ENCODE assay signal across 8 cellular contexts in the genomic region with DNA sequence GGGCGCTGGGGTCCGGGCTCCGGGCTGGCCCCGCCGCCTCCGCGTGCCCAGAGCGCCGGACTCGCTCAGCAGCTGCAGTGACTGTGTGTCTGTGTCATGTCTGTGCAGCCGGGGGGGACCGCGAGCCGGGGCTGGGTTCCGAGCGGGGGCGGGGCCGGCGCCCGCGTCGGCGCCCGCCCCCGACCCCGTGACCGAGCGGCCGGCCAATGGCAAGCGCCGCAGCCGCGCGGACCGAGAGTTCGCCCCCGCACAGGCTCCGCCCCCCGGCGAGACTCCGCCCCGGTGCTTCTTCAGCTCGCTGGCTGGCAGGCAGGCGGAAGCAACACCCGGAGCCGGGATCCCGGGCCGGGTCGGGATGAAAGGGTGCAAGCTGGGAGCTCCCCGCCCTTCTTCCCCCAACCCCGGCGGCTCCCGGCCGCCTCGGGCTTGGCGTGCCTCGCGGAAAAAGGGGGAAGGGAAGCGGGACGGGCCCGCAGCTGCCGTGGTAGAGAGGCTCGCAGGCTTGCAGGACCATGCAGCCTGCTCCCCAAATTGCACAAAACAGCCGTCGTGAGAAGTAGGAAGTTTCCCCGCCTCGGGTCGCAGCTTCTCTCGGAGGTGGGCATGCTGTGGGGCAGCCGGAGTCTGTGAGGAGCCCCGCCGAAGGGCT. TPM values are rescaled to one million over a fixed set of nuclear protein-coding genes. Genes with fewer than 3 reads are reported as not detected.
DNase-seq lines count a peak whose midpoint lies in the region; ATAC-seq and TF ChIP-seq lines count a peak whose summit lies in the region.

No MANE protein-coding gene starts in this region.

- H3K4me3 ChIP-seq in astrocyte of the spinal cord (ENCODE audit: low read depth, low read length), result peak overlapping the region; percentile 49
- peak overlapping the region; percentile 97 for H3K4me3 ChIP-seq in hepatocyte
- peak overlapping the region; percentile 91 for H3K4me3 ChIP-seq in rectal smooth muscle tissue (ENCODE audit: low read length)
- peak overlapping the region; percentile 63 to 68 for H3K4me3 ChIP-seq in uterus

- in situ Hi-C loops in astrocyte of the spinal cord (cut with HindIII; ENCODE audit: low sequenced_read_pairs), result no loop called here

- H3K9me3 ChIP-seq in hepatocyte (ENCODE audit: low read depth) (no peaks in the 10 kb centered on the region), uterus (no peaks in the 10 kb centered on the region)

- H3K27me3 ChIP-seq in hepatocyte, result peaks cover 3% of the 10 kb centered on the region
- H3K27me3 ChIP-seq in rectal smooth muscle tissue (ENCODE audit: control insufficient read depth, insufficient read depth, low read length), result no peaks in the 10 kb centered on the region
- no peaks in the 10 kb centered on the region for H3K27me3 ChIP-seq in uterus

- H3K4me1 ChIP-seq in hepatocyte (ENCODE audit: insufficient read depth) (peaks cover 9% of the 10 kb centered on the region), rectal smooth muscle tissue (ENCODE audit: control insufficient read depth, insufficient read depth, low read length) (peaks cover 19% of the 10 kb centered on the region), uterus (no peaks in the 10 kb centered on the region)

- peak overlapping the region; percentile 98 for H3K4me2 ChIP-seq in hepatocyte

- H3K79me2 ChIP-seq in hepatocyte, result peaks cover 38% of the 10 kb centered on the region

- no peaks in the 10 kb centered on the region for H3K36me3 ChIP-seq in hepatocyte (replicated peaks; ENCODE audit: insufficient read depth, low read depth)
- H3K36me3 ChIP-seq in rectal smooth muscle tissue (ENCODE audit: control insufficient read depth, insufficient read depth, low read length), result no peaks in the 10 kb centered on the region
- H3K36me3 ChIP-seq in uterus, result no peaks in the 10 kb centered on the region

- DNase-seq in NCI-H1417 (lab: John Stamatoyannopoulos, UW) (peak; percentile 92 to 96 (median 96)), T-helper 22 cell (ENCODE audit: low read depth) (peak; percentile 47), astrocyte of the spinal cord (ENCODE audit: low read depth, low spot score) (peak; percentile 94), hepatocyte (ENCODE audit: low spot score) (peak; percentile 99), uterus (peak; percentile 98 to 100)

- peak; percentile 73 for ATAC-seq in HG02642 (IDR thresholded peaks at IDR 0.05; ENCODE audit: poor library complexity, unreplicated experiment)

- H4K20me1 ChIP-seq in hepatocyte (ENCODE audit: insufficient read depth, poor library complexity, severe bottlenecking), result peaks cover 32% of the 10 kb centered on the region

- intact Hi-C loops in uterus (cut with DNase I; ENCODE audit: low total_unique reads), result no loop called here

- H3K9ac ChIP-seq in rectal smooth muscle tissue (ENCODE audit: low read length), result peak overlapping the region; percentile 52

- no peaks in the 10 kb centered on the region for H3K9me2 ChIP-seq in hepatocyte (replicated peaks; ENCODE audit: insufficient read depth)

- TF ChIP-seq CTCF in astrocyte of the spinal cord (IDR thresholded peaks at IDR 0.05; ENCODE audit: low read depth, low read length) (no peak), hepatocyte (IDR thresholded peaks at IDR 0.05; ENCODE audit: poor library complexity) (no peak), uterus (IDR thresholded peaks at IDR 0.05) (peak in 1 of 4 experiments; percentile 15)

- WGBS in hepatocyte (ENCODE audit: low lambda C conversion rate, missing lambda C conversion rate), result under 1% methylated on average over 29 of the region's 72 CpGs

- peak; percentile 52 for TF ChIP-seq POLR2A in GM10847 (IDR thresholded peaks at IDR 0.05; ENCODE audit: extremely low read depth, insufficient read length)
- peak; percentile 95 for TF ChIP-seq POLR2A in uterus (IDR thresholded peaks at IDR 0.05)

- H3K27ac ChIP-seq in hepatocyte (peak overlapping the region; percentile 80), rectal smooth muscle tissue (ENCODE audit: low read depth, low read length) (peak overlapping the region; percentile 70), uterus (peak overlapping the region; percentile 92 to 93)

- peak overlapping the region; percentile 100 for H2AFZ ChIP-seq in hepatocyte

RNA-seq across cellular contexts. Expression of a gene that starts 0.8 kb away (rescaled TPM):
- total RNA-seq in hepatocyte, result 23.6 and 28.6 TPM in 2 replicates
- polyA plus RNA-seq in hepatocyte, result 18.7 and 21.2 TPM in 2 replicates
- 10 to 100 TPM; 18.7 to 82.1 (median 39.2) TPM for total RNA-seq in uterus

Comparison
In these comparisons a context has a peak if more than half of its experiments do, and no peak if none do; other contexts are left out.
1. Peak in every context shown above with its lines: DNase-seq, ATAC-seq, H3K4me3 ChIP-seq and H3K27ac ChIP-seq.
2. DNase-seq: peak in every context shown above with its lines; median percentile 99 in hepatocyte; 99 in uterus; 96 in NCI-H1417; 94 in astrocyte of the spinal cord; 47 in T-helper 22 cell.